9 cellular contexts compared by ENCODE assay signal in genomic region chr2:65382776-65383357, GRCh38. TPM values are rescaled to one million over a fixed set of nuclear protein-coding genes. Genes with fewer than 3 reads are reported as not detected.
DNase-seq lines count a peak whose midpoint lies in the region; ATAC-seq, FAIRE-seq and TF ChIP-seq lines count a peak whose summit lies in the region.
"Had no signal": no experiment of that assay in that cellular context is flagged by ENCODE, and none has a peak within 500 bp of the region (broad histone marks: within the 10 kb centered on the region; RNA-seq: fewer than 3 reads in every experiment).

No MANE protein-coding gene starts in this region.

- H3K36me3 ChIP-seq in ascending aorta: no peaks in the 10 kb centered on the region

- ATAC-seq in GM21447 (IDR thresholded peaks at IDR 0.05; ENCODE audit: unreplicated experiment): peak; percentile 85

- intact Hi-C loops in ascending aorta (cut with DNase I): loop anchor here (5.0 kb wide), 1 partner anchor 49 kb away; the partner anchor contains the start of gene SPRED2

- peak overlapping the region; percentile 10 to 40 for H3K4me3 ChIP-seq in ascending aorta

- H3K4me1 ChIP-seq in ascending aorta: peaks cover 11 to 25% of the 10 kb centered on the region in 2 donors

- no peaks in the 10 kb centered on the region for H3K27me3 ChIP-seq in ascending aorta

- H3K27ac ChIP-seq in ascending aorta: peak overlapping the region; percentile 67 to 78

- peak; percentile 62 for FAIRE-seq in HTR-8/SVneo (lab: Jason Lieb, UNC)
- FAIRE-seq: endometrium had no signal

- no peaks in the 10 kb centered on the region for H3K9me3 ChIP-seq in ascending aorta

- DNase-seq in DMS153 (lab: John Stamatoyannopoulos, UW) (peak; percentile 78), HTR-8/SVneo (ENCODE audit: insufficient read length, low spot score) (peak; percentile 75), T-helper 22 cell (ENCODE audit: low read depth) (peak; percentile 46), ascending aorta (ENCODE audit: low spot score in 2 of 2) (peak; percentile 53 to 91), kidney tubule cell (ENCODE audit: low spot score) (peak; percentile 99), inferior parietal cortex (ENCODE audit: extremely low spot score) (no peak)
- DNase-seq in stimulated activated CD4-positive, alpha-beta T cell treated with anti-CD3 and anti-CD28 coated beads, Interleukin-4, amount 100 ng/mL, for 48 hours (ENCODE audit: low read depth in 2 of 2): peak; percentile 88

- no peak for TF ChIP-seq CTCF in ascending aorta (IDR thresholded peaks at IDR 0.05)

RNA-seq across cellular contexts. Expression of gene SPRED2, which starts 49.5 kb away (rescaled TPM):
- total RNA-seq in ascending aorta: 18.5 TPM
